ENCODE assay signal across 35 cellular contexts in genomic region chr12:31514912-31515311, GRCh38.
DNase-seq lines count a peak whose midpoint lies in the region; ATAC-seq, FAIRE-seq and TF ChIP-seq lines count a peak whose summit lies in the region.
"Had no signal": no experiment of that assay in that cellular context is flagged by ENCODE, and none has a peak within 500 bp of the region (broad histone marks: within the 10 kb centered on the region; RNA-seq: fewer than 3 reads in every experiment).

No MANE protein-coding gene starts in this region.

- H3K9ac ChIP-seq in HepG2 (ENCODE audit: insufficient read depth, low read depth, low read length), result no peak overlapping the region
- H3K9ac ChIP-seq: BLaER1; BLaER1 treated with 17β-estradiol and CSF1 and Interleukin-3, amounts not matched to agents 10 nM and 100 nM had no signal

- no peak for ATAC-seq in HepG2
- no peak for ATAC-seq in right lobe of liver
- ATAC-seq in WTC11, result no peak
- ATAC-seq: A549; CD8-positive, alpha-beta T cell had no signal

- POLR2A ChIA-PET in HepG2 (lab: Yijun Ruan, JAX), result no interaction called here
- POLR2A ChIA-PET in HEK293 (lab: Yijun Ruan, JAX), result no interaction called here
- POLR2A ChIA-PET in WTC11 (lab: Charles Lee), result no interaction called here

- no peak overlapping the region for H3K4me3 ChIP-seq in HepG2 (replicated peaks in 1 of 3; ENCODE audit: insufficient read depth in 1 of 3, low read depth in 2 of 3, low read length in 3 of 3)
- H3K4me3 ChIP-seq in right lobe of liver, result no peak overlapping the region
- no peak overlapping the region for H3K4me3 ChIP-seq in HEK293 (ENCODE audit: low read depth, low read length)
- H3K4me3 ChIP-seq: A549; BLaER1; BLaER1 treated with 17β-estradiol and CSF1 and Interleukin-3, amounts not matched to agents 10 nM and 100 nM had no signal

- FAIRE-seq in HepG2 (lab: Jason Lieb, UNC), result no peak
- FAIRE-seq: A204.1, A549, D721Med had no signal

- H3K79me2 ChIP-seq in HepG2 (ENCODE audit: insufficient read depth, low read length), result peaks cover 27% of the 10 kb centered on the region

- no peak overlapping the region for H3K27ac ChIP-seq in HepG2 (ENCODE audit: extremely low read length, insufficient read depth, low read length)
- no peak overlapping the region for H3K27ac ChIP-seq in right lobe of liver
- no peak overlapping the region for H3K27ac ChIP-seq in HEK293 (ENCODE audit: extremely low read depth, low read depth, low read length)
- H3K27ac ChIP-seq: 22Rv1; BLaER1; BLaER1 treated with 17β-estradiol and CSF1 and Interleukin-3, amounts not matched to agents 10 nM and 100 nM; C4-2B had no signal

- H3K4me1 Mint-ChIP-seq in WTC11, result peaks cover 44% of the 10 kb centered on the region
- H3K4me1 Mint-ChIP-seq: CD14-positive monocyte; CD4-positive, alpha-beta memory T cell; CD4-positive, CD25-positive, alpha-beta regulatory T cell; CD8-positive, alpha-beta memory T cell had no signal

- H3K27me3 Mint-ChIP-seq in WTC11 (ENCODE audit: low read depth), result no peaks in the 10 kb centered on the region
- H3K27me3 Mint-ChIP-seq: B cell; CD4-positive, alpha-beta T cell had no signal

- peaks cover 26% of the 10 kb centered on the region for H3K4me1 ChIP-seq in HepG2 (ENCODE audit: insufficient read depth, low read length)
- H3K4me1 ChIP-seq in right lobe of liver, result peaks cover 0 to 15% (median 5%) of the 10 kb centered on the region in 4 donors
- H3K4me1 ChIP-seq in HEK293 (ENCODE audit: control insufficient read depth, insufficient read depth, low read length), result peaks cover 22% of the 10 kb centered on the region
- H3K4me1 ChIP-seq: BE2C; BLaER1; BLaER1 treated with 17β-estradiol and CSF1 and Interleukin-3, amounts not matched to agents 10 nM and 100 nM had no signal

- in situ Hi-C loops in HepG2 (cut with HindIII; ENCODE audit: extremely low pct_ligation_motif_present, low pct_unique_long_range_greater_than_20kb), result loop anchor here (25.0 kb wide), 1 partner anchor 103 kb away; no protein-coding TSS in a partner anchor

- H4K20me1 ChIP-seq in HepG2 (ENCODE audit: insufficient read depth, low read length), result no peaks in the 10 kb centered on the region; the same call in 1 of the 2 replicates

- TF ChIP-seq EP300 in HepG2 (IDR thresholded peaks at IDR 0.05; ENCODE audit: low read depth in 2 of 2, low read length in 2 of 2) (no peak), HepG2 (CRISPR knock-in tag; IDR thresholded peaks at IDR 0.05; ENCODE audit: borderline replicate concordance) (no peak)

- H3K36me3 Mint-ChIP-seq in WTC11, result no peaks in the 10 kb centered on the region
- H3K36me3 Mint-ChIP-seq: CD14-positive monocyte; CD4-positive, alpha-beta memory T cell; CD4-positive, CD25-positive, alpha-beta regulatory T cell; CD8-positive, alpha-beta memory T cell; CD8-positive, alpha-beta T cell had no signal

- DNase-seq in HepG2 (ENCODE audit: low spot score) (no peak), right lobe of liver (no peak), WTC11 (ENCODE audit: low spot score) (no peak), NOMO-1 treated with DMSO at 0.1 percent for 48 hours (lab: John Stamatoyannopoulos, UW; ENCODE audit: unreplicated experiment) (no peak), HuH-7.5 (ENCODE audit: low spot score) (no peak)
- DNase-seq: 8988T; ACHN; AML-193; BE2C; C1 segment of cervical spinal cord; Caco-2; Calu3; CD4-positive, alpha-beta memory T cell; CD4-positive, alpha-beta T cell; CD4-positive, CD25-positive, alpha-beta regulatory T cell; CD8-positive, alpha-beta memory T cell; CD8-positive, alpha-beta T cell; COR-L47; DMS 273 treated with DMSO at 0.1 percent for 48 hours; DMS153; DMS53; DMS79; DMS79 treated with DMSO at 0.1 percent for 48 hours; DND-41; EL had no signal

- H3K36me3 ChIP-seq in HepG2 (replicated peaks in 1 of 2; ENCODE audit: control insufficient read depth in 1 of 2, insufficient read depth in 2 of 2, low read length in 2 of 2) (no peaks in the 10 kb centered on the region), right lobe of liver (no peaks in the 10 kb centered on the region), HEK293 (ENCODE audit: control insufficient read depth in 2 of 2, insufficient read depth in 1 of 2, low read length in 2 of 2) (no peaks in the 10 kb centered on the region)
- H3K36me3 ChIP-seq: BE2C; BLaER1; BLaER1 treated with 17β-estradiol and CSF1 and Interleukin-3, amounts not matched to agents 10 nM and 100 nM had no signal

- H2AFZ ChIP-seq in HepG2 (ENCODE audit: low read length), result no peak overlapping the region

- H3K27ac Mint-ChIP-seq in WTC11, result no peak overlapping the region
- H3K27ac Mint-ChIP-seq: B cell; CD4-positive, alpha-beta memory T cell; CD4-positive, alpha-beta T cell; CD8-positive, alpha-beta memory T cell; CD8-positive, alpha-beta T cell had no signal

- no peaks in the 10 kb centered on the region for H3K27me3 ChIP-seq in HepG2 (ENCODE audit: control insufficient read depth in 1 of 2, insufficient read depth in 2 of 2, low read length in 2 of 2)
- no peaks in the 10 kb centered on the region for H3K27me3 ChIP-seq in right lobe of liver
- H3K27me3 ChIP-seq: BE2C; BLaER1; BLaER1 treated with 17β-estradiol and CSF1 and Interleukin-3, amounts not matched to agents 10 nM and 100 nM had no signal

- no peaks in the 10 kb centered on the region for H3K9me3 Mint-ChIP-seq in WTC11
- H3K9me3 Mint-ChIP-seq: CD14-positive monocyte; CD4-positive, alpha-beta memory T cell; CD4-positive, alpha-beta T cell; CD8-positive, alpha-beta memory T cell; CD8-positive, alpha-beta T cell had no signal

- 94% methylated on average over 4 of the region's 4 CpGs for WGBS in HepG2 (ENCODE audit: low lambda C conversion rate)
- 100% methylated on average over 4 of the region's 4 CpGs for WGBS in right lobe of liver (ENCODE audit: insufficient coverage, low coverage, low lambda C conversion rate, missing lambda C conversion rate)

- TF ChIP-seq CTCF in HepG2 (CRISPR knock-in tag; IDR thresholded peaks at IDR 0.05) (no peak), right lobe of liver (IDR thresholded peaks at IDR 0.05) (no peak), HEK293 (tag by site-specific recombination; IDR thresholded peaks at IDR 0.05) (no peak), WTC11 (IDR thresholded peaks at IDR 0.05) (no peak)

- H3K4me3 Mint-ChIP-seq in WTC11, result no peak overlapping the region
- H3K4me3 Mint-ChIP-seq: B cell; CD14-positive monocyte; CD4-positive, alpha-beta memory T cell; CD4-positive, alpha-beta T cell; CD4-positive, CD25-positive, alpha-beta regulatory T cell; CD8-positive, alpha-beta memory T cell; CD8-positive, alpha-beta T cell had no signal

- H3K4me2 ChIP-seq in HepG2 (ENCODE audit: low read depth, low read length), result no peak overlapping the region
- H3K4me2 ChIP-seq: A549; BLaER1; BLaER1 treated with 17β-estradiol and CSF1 and Interleukin-3, amounts not matched to agents 10 nM and 100 nM had no signal

- TF ChIP-seq RAD21 in HepG2 (CRISPR knock-in tag; IDR thresholded peaks at IDR 0.05), result no peak

- H3K9me3 ChIP-seq in HepG2 (ENCODE audit: low read length) (no peaks in the 10 kb centered on the region), right lobe of liver (no peaks in the 10 kb centered on the region), HEK293 (ENCODE audit: control insufficient read depth, insufficient read depth, low read depth, low read length) (no peaks in the 10 kb centered on the region)
- H3K9me3 ChIP-seq: A549; BE2C; BLaER1; BLaER1 treated with 17β-estradiol and CSF1 and Interleukin-3, amounts not matched to agents 10 nM and 100 nM; Caco-2 had no signal

- no TSS peak for BruUV-seq in HepG2 (replicated peaks; lab: Mats Ljungman, UMichigan)

- TF ChIP-seq POLR2A in HepG2 (IDR thresholded peaks at IDR 0.05; ENCODE audit: insufficient read depth in 1 of 2, low read depth in 2 of 2, low read length in 2 of 2), result no peak
- no peak for TF ChIP-seq POLR2A in right lobe of liver (IDR thresholded peaks at IDR 0.05)

- CTCF ChIA-PET in HepG2 (lab: Yijun Ruan, JAX; ENCODE audit: low intra/inter-chr PET ratio, low total read pairs), result no interaction called here
- CTCF ChIA-PET in HEK293 (lab: Yijun Ruan, JAX), result no interaction called here
- CTCF ChIA-PET in WTC11 (lab: Charles Lee), result no interaction called here

- intact Hi-C loops in HepG2 (cut with micrococcal nuclease; ENCODE audit: unreplicated experiment) (loop anchor here (5.0 kb wide), 1 partner anchor 57 kb away; no protein-coding TSS in a partner anchor), right lobe of liver (cut with DNase I) (no loop called here)

TF ChIP-seq in HepG2, 621 proteins besides CTCF, POLR2A, EP300 and RAD21:
- TF ChIP-seq CAMTA2 (CRISPR knock-in tag; IDR thresholded peaks at IDR 0.05; ENCODE audit: borderline replicate concordance), result no peak
- peak; percentile 68; the same call in 1 of the 2 replicates for TF ChIP-seq ZNF121 (CRISPR knock-in tag; IDR thresholded peaks at IDR 0.05)
TF ChIP-seq in HepG2: peak in this region for 1.

TF ChIP-seq in HEK293, 187 proteins besides CTCF, POLR2A, EP300 and RAD21:
- no peak for TF ChIP-seq ZNF514 (tag by site-specific recombination; IDR thresholded peaks at IDR 0.05)
- TF ChIP-seq ZNF121 (tag by site-specific recombination; IDR thresholded peaks at IDR 0.05), result 0 out of 2 replicates have a peak, but pooled peaks have one; percentile 12

TF ChIP-seq in WTC11, 78 proteins besides CTCF, POLR2A, EP300 and RAD21:
- TF ChIP-seq ZNF396 (CRISPR knock-in tag; IDR thresholded peaks at IDR 0.05; ENCODE audit: borderline replicate concordance) (no peak), ZNF121 (CRISPR knock-in tag; IDR thresholded peaks at IDR 0.05) (peak; percentile 91), ERG (CRISPR knock-in tag; IDR thresholded peaks at IDR 0.05) (no peak)

Comparison
In these comparisons a context has a peak if more than half of its experiments do, and no peak if none do; other contexts are left out.
1. Of the 63 proteins assayed by ChIP-seq in both HepG2 and HEK293: peak only in HepG2: none; only in HEK293: none; in both: ZNF121; in neither: 62.